ENCODE assay signal across 8 cellular contexts in genomic region chr17:82876602-82877391, GRCh38. TPM values are rescaled to one million over a fixed set of nuclear protein-coding genes. Genes with fewer than 3 reads are reported as not detected.
A peak's percentile ranks its signal among the peaks of the same experiment; 100 is the strongest.
DNase-seq lines count a peak whose midpoint lies in the region; FAIRE-seq and TF ChIP-seq lines count a peak whose summit lies in the region.
"Had no signal": no experiment of that assay in that cellular context is flagged by ENCODE, and none has a peak within 500 bp of the region (broad histone marks: within the 10 kb centered on the region; RNA-seq: fewer than 3 reads in every experiment).

No MANE protein-coding gene starts in this region.

- no peak overlapping the region for H4K8ac ChIP-seq in mesenchymal stem cell (ENCODE audit: low read length)

- H2AFZ ChIP-seq in OCI-LY7 (ENCODE audit: low read length) (no peak overlapping the region), mesenchymal stem cell (ENCODE audit: low read depth, low read length) (no peak overlapping the region)

- H3K4me1 ChIP-seq in OCI-LY7 (ENCODE audit: insufficient read depth, low read length, poor library complexity, severe bottlenecking): peaks cover 37% of the 10 kb centered on the region
- peaks cover 13% of the 10 kb centered on the region for H3K4me1 ChIP-seq in mesenchymal stem cell (ENCODE audit: control insufficient read depth, insufficient read depth, low read depth, low read length)
- H3K4me1 ChIP-seq in transverse colon: peaks cover 4 to 34% (median 19%) of the 10 kb centered on the region in 4 donors

- FAIRE-seq in endometrium (lab: Jason Lieb, UNC): peak; percentile 51

- H2BK15ac ChIP-seq in mesenchymal stem cell (ENCODE audit: low read depth, poor library complexity, severe bottlenecking): no peak overlapping the region

- H3K23ac ChIP-seq in mesenchymal stem cell (ENCODE audit: low read length in 2 of 2): no peak overlapping the region

- H3K27ac ChIP-seq in OCI-LY7 (ENCODE audit: low read depth, low read length, poor library complexity, severe bottlenecking) (no peak overlapping the region), mesenchymal stem cell (ENCODE audit: low read length, poor library complexity, severe bottlenecking) (peak overlapping the region; percentile 22), transverse colon (peak overlapping the region; percentile 63 to 72 (median 68))
- H3K27ac ChIP-seq: SJCRH30 had no signal

- no peak overlapping the region for H3K18ac ChIP-seq in mesenchymal stem cell (ENCODE audit: low read depth in 1 of 2, low read length in 2 of 2)

- peak overlapping the region; percentile 86 for H3K9ac ChIP-seq in mesenchymal stem cell (ENCODE audit: low read length)

- H3K79me2 ChIP-seq in OCI-LY7 (ENCODE audit: insufficient read depth, low read depth, low read length): peaks cover 4% of the 10 kb centered on the region; the same call in 1 of the 2 replicates

- H3K4ac ChIP-seq in mesenchymal stem cell (ENCODE audit: low read depth in 1 of 2, low read length in 2 of 2): no peak overlapping the region

- H3K9me3 ChIP-seq in OCI-LY7 (ENCODE audit: low read length) (no peaks in the 10 kb centered on the region), mesenchymal stem cell (ENCODE audit: control insufficient read depth, low read length) (no peaks in the 10 kb centered on the region), transverse colon (no peaks in the 10 kb centered on the region)
- H3K9me3 ChIP-seq: SJCRH30 had no signal

- WGBS in mesenchymal stem cell: 64% methylated on average over 12 of the region's 15 CpGs
- WGBS in transverse colon (ENCODE audit: low coverage in 1 of 2), 2 donors: 22 to 35% methylated on average over 13 to 15 of the region's 15 CpGs

- H2AK5ac ChIP-seq in mesenchymal stem cell (ENCODE audit: low read length, severe bottlenecking): no peak overlapping the region

- H3K36me3 ChIP-seq in OCI-LY7 (ENCODE audit: insufficient read depth, low read length) (peaks cover 15% of the 10 kb centered on the region; the same call in 1 of the 2 replicates), mesenchymal stem cell (ENCODE audit: control insufficient read depth in 1 of 2, insufficient read depth in 2 of 2, low read depth in 1 of 2, low read length in 2 of 2) (peaks cover 11 to 30% of the 10 kb centered on the region in 2 experiments), transverse colon (no peaks in the 10 kb centered on the region)

- DNase-seq in GM04504 (ENCODE audit: low read depth): peak; percentile 54
- DNase-seq in OCI-LY7 (ENCODE audit: low spot score): no peak
- DNase-seq in mesenchymal stem cell: peak; percentile 84
- DNase-seq in transverse colon: peak; percentile 78
- no peak for DNase-seq in stimulated activated CD4-positive, alpha-beta T cell treated with anti-CD3 and anti-CD28 coated beads, Interleukin-2, amount 100 ng/mL, for 48 hours
- no peak for DNase-seq in SHP77 (lab: John Stamatoyannopoulos, UW)

- POLR2A ChIA-PET in OCI-LY7 (lab: Charles Lee): interaction anchor here (1.5 to 1.9 kb wide), 2 partner anchors 9 to 13 kb away, joined by 3 to 9 read pairs; no protein-coding TSS in a partner anchor

- H3K14ac ChIP-seq in mesenchymal stem cell (ENCODE audit: low read length in 2 of 2): peak overlapping the region in 1 of 2 experiments; percentile 57

- no peak overlapping the region for H3K4me3 ChIP-seq in OCI-LY7 (ENCODE audit: low read depth, low read length, poor library complexity, severe bottlenecking)
- peak overlapping the region in 1 of 2 experiments; percentile 56 for H3K4me3 ChIP-seq in mesenchymal stem cell (ENCODE audit: insufficient read depth in 1 of 2, low read depth in 1 of 2, low read length in 2 of 2)
- no peak overlapping the region for H3K4me3 ChIP-seq in transverse colon
- H3K4me3 ChIP-seq: SJCRH30 had no signal

- CTCF ChIA-PET in OCI-LY7 (lab: Charles Lee; ENCODE audit: unreplicated experiment): interaction anchor here (1.0 kb wide), 1 partner anchor 8 kb away, joined by 5 read pairs; no protein-coding TSS in a partner anchor

- no peaks in the 10 kb centered on the region for H4K20me1 ChIP-seq in OCI-LY7 (ENCODE audit: insufficient read depth, low read length)

- no peaks in the 10 kb centered on the region for H3K27me3 ChIP-seq in mesenchymal stem cell (ENCODE audit: control insufficient read depth in 1 of 2, insufficient read depth in 1 of 2, low read length in 2 of 2)
- H3K27me3 ChIP-seq in transverse colon: no peaks in the 10 kb centered on the region
- H3K27me3 ChIP-seq: SJCRH30 had no signal

- H2BK5ac ChIP-seq in mesenchymal stem cell (ENCODE audit: low read depth, low read length, poor library complexity, severe bottlenecking): no peak overlapping the region

- no peaks in the 10 kb centered on the region for H3K9me2 ChIP-seq in OCI-LY7 (ENCODE audit: insufficient read depth, low read length)

- peak overlapping the region; percentile 12 for H3K4me2 ChIP-seq in OCI-LY7 (ENCODE audit: low read length)
- no peak overlapping the region for H3K4me2 ChIP-seq in mesenchymal stem cell (ENCODE audit: low read length, poor library complexity, severe bottlenecking)

- no TSS peak for BruUV-seq in OCI-LY7 (replicated peaks; lab: Mats Ljungman, UMichigan)

- intact Hi-C loops in OCI-LY7 (cut with micrococcal nuclease; ENCODE audit: unreplicated experiment) (no loop called here), transverse colon (cut with DNase I; ENCODE audit: low total_unique reads) (no loop called here)

- H4K91ac ChIP-seq in mesenchymal stem cell (ENCODE audit: low read length): no peak overlapping the region

- no peak for TF ChIP-seq EP300 in transverse colon (IDR thresholded peaks at IDR 0.05; ENCODE audit: low read depth)

- in situ Hi-C loops in transverse colon (cut with MboI; ENCODE audit: low pct_ligation_motif_present in 1 of 4, low pct_unique_long_range_greater_than_20kb in 1 of 4, low sequenced_read_pairs in 3 of 4): no loop called here

- TF ChIP-seq POLR2A in transverse colon (IDR thresholded peaks at IDR 0.05): no peak

- no peak overlapping the region for H2BK12ac ChIP-seq in mesenchymal stem cell (ENCODE audit: low read length in 2 of 2)

- peaks cover 45% of the 10 kb centered on the region for H3K79me1 ChIP-seq in mesenchymal stem cell (replicated peaks; ENCODE audit: low read length, poor library complexity, severe bottlenecking)

- H2BK120ac ChIP-seq in mesenchymal stem cell (ENCODE audit: low read depth, low read length): no peak overlapping the region

- TF ChIP-seq CTCF in OCI-LY7 (conservative IDR thresholded peaks at IDR 0.05; ENCODE audit: low read length) (0 out of 2 replicates have a peak, but pooled peaks have one; percentile 35), transverse colon (IDR thresholded peaks at IDR 0.05) (peak in 4 of 5 experiments; percentile 40 to 64 (median 57))

RNA-seq across cellular contexts. Expression of gene ZNF750, which starts 37.0 kb away (rescaled TPM):
- total RNA-seq in OCI-LY7 (2014; rRNA removed; shearing (Covaris generic)): not detected in 2 replicates
- total RNA-seq in OCI-LY7 (2022): not detected in 2 replicates
- polyA plus RNA-seq in mesenchymal stem cell (2013, experiment 1 of 2): not detected
- polyA plus RNA-seq in mesenchymal stem cell (2013, experiment 2 of 2): not detected
- total RNA-seq in transverse colon: not detected
- total RNA-seq: SJCRH30 had no signal

Comparison
In these comparisons a context has a peak if more than half of its experiments do, and no peak if none do; other contexts are left out.
1. DNase-seq: peak in GM04504 (single experiment), mesenchymal stem cell (single experiment) and transverse colon (single experiment); none in OCI-LY7 (single experiment), stimulated activated CD4-positive, alpha-beta T cell treated with anti-CD3 and anti-CD28 coated beads, Interleukin-2, amount 100 ng/mL, for 48 hours (0 of 2) and SHP77 (0 of 2).